Comparison of ENCODE assay signal across 13 cellular contexts in the genomic region with DNA sequence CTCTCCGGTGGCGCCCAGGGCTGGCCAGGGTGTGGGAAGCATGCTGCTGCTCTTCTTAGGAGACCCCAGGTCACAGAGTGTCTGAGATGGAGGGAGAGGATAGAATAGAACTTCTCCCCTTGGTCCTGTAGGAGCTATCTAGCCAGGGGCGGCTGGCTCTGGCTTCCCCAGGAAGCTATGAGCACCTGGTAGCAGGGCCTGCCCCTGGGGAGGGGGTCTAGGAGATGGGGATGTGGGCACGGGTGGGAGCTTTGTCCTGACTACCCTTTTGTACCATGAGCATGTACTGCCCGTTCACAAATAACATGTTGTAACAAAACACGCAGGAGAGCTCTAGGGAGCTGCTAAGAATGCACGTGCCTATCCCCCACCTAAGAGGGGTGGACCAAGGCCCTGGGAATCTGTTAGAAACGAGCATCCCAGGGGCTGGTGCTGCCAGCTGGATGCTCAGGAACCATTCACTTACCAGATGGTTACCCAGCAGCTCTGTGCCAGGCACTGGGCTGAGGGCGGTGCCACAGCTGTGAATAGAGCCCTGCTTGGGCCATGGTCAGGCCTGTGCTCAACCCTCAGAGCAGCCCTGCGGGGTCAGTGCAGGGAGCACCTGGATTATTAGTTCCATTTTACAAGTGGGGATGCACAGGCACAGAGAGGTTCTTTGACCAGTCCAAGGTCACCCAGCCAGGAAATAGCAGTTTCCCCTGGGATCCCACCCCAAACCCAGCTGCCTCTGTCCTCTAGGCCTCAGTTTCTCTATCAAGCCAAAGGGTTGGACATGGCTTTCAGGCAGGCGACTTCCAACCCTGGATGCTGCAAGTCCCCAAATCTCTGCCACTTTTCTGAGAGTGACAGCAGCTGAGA. TPM values are rescaled to one million over a fixed set of nuclear protein-coding genes. Genes with fewer than 3 reads are reported as not detected.
A peak's percentile ranks its signal among the peaks of the same experiment; 100 is the strongest.
DNase-seq lines count a peak whose midpoint lies in the region; ATAC-seq and TF ChIP-seq lines count a peak whose summit lies in the region.
"Had no signal": no experiment of that assay in that cellular context is flagged by ENCODE, and none has a peak within 500 bp of the region (broad histone marks: within the 10 kb centered on the region; RNA-seq: fewer than 3 reads in every experiment).

No MANE protein-coding gene starts in this region.

- no peaks in the 10 kb centered on the region for H3K9me3 Mint-ChIP-seq in activated T-cell treated with anti-CD3 and anti-CD28 coated beads, Interleukin-2, amount 50 U/mL, for 4 hours
- H3K9me3 Mint-ChIP-seq: activated naive CD8-positive, alpha-beta T cell treated with anti-CD3 and anti-CD28 coated beads, Interleukin-2, amount 50 U/mL, for 24 hours had no signal

- no peak for TF ChIP-seq CTCF in AG10803 (conservative IDR thresholded peaks at IDR 0.05; ENCODE audit: low read length)
- no peak for TF ChIP-seq CTCF in IMR-90 (conservative IDR thresholded peaks at IDR 0.05; ENCODE audit: low read depth, low read length)
- no peak for TF ChIP-seq CTCF in osteoblast (IDR thresholded peaks at IDR 0.05; ENCODE audit: extremely low read depth, low read depth, low read length)

- no peak for TF ChIP-seq POLR2A in IMR-90 (IDR thresholded peaks at IDR 0.05; ENCODE audit: low read depth, low read length)

- no TSS peak for BruUV-seq in IMR-90 (replicated peaks; lab: Mats Ljungman, UMichigan)

- 91% methylated on average over 6 of the region's 11 CpGs; no CpG with 5 or more reads in 1 of the 2 experiments for WGBS in IMR-90 (ENCODE audit: extremely low coverage in 2 of 2, insufficient read length in 1 of 2), 2 experiments

- H2BK5ac ChIP-seq in IMR-90 (ENCODE audit: low read depth, low read length, poor library complexity, severe bottlenecking), result peak overlapping the region; percentile 94

- CTCF ChIA-PET in IMR-90 (lab: Yijun Ruan, JAX), result no interaction called here

- peaks cover 15 to 66% of the 10 kb centered on the region in 2 experiments; a peak in 3 of 4 replicates for H3K79me1 ChIP-seq in IMR-90 (ENCODE audit: low read depth in 1 of 2, low read length in 2 of 2)

- H3K9me1 ChIP-seq in IMR-90 (ENCODE audit: insufficient read depth, low read length), result peaks cover 14% of the 10 kb centered on the region

- no peak for ATAC-seq in IMR-90 (ENCODE audit: low read depth)
- no peak for ATAC-seq in HG03565 (IDR thresholded peaks at IDR 0.05; ENCODE audit: unreplicated experiment)
- no peak for ATAC-seq in activated T-cell treated with anti-CD3 and anti-CD28 coated beads, Interleukin-2, amount 50 U/mL, for 4 hours
- ATAC-seq: activated naive CD8-positive, alpha-beta T cell treated with anti-CD3 and anti-CD28 coated beads, Interleukin-2, amount 50 U/mL, for 24 hours; left colon had no signal

- no peak overlapping the region for H3K56ac ChIP-seq in IMR-90 (ENCODE audit: extremely low read depth, insufficient read depth, low read length)

- H3K36me3 Mint-ChIP-seq in activated T-cell treated with anti-CD3 and anti-CD28 coated beads, Interleukin-2, amount 50 U/mL, for 4 hours (ENCODE audit: insufficient read depth), result peaks cover 6% of the 10 kb centered on the region

- peak overlapping the region; percentile 97 for H3K9ac ChIP-seq in IMR-90 (ENCODE audit: low read depth, low read length)

- peak overlapping the region; percentile 4; the same call in 1 of the 2 replicates for H3K14ac ChIP-seq in IMR-90 (replicated peaks; ENCODE audit: low read depth, low read length)

- H3K4me2 ChIP-seq in IMR-90 (ENCODE audit: low read depth, low read length) (peak overlapping the region; percentile 86), osteoblast (ENCODE audit: insufficient read depth, low read length) (peak overlapping the region; percentile 100)

- no peak overlapping the region for H3K23ac ChIP-seq in IMR-90 (ENCODE audit: low read depth, low read length)

- H3K36me3 ChIP-seq in IMR-90 (ENCODE audit: control insufficient read depth, insufficient read depth, low read length) (peaks cover 44% of the 10 kb centered on the region), osteoblast (ENCODE audit: insufficient read depth, low read length) (peaks cover 37% of the 10 kb centered on the region)

- POLR2A ChIA-PET in IMR-90 (lab: Charles Lee; ENCODE audit: unreplicated experiment), result no interaction called here

- no peaks in the 10 kb centered on the region for H3K9me3 ChIP-seq in IMR-90 (ENCODE audit: control insufficient read depth, insufficient read depth, low read length)
- H3K9me3 ChIP-seq in osteoblast (ENCODE audit: low read depth, low read length), result no peaks in the 10 kb centered on the region

- TF ChIP-seq RAD21 in IMR-90 (IDR thresholded peaks at IDR 0.05; ENCODE audit: low read length), result no peak

- H2AK9ac ChIP-seq in IMR-90 (replicated peaks; ENCODE audit: low read depth, low read length, poor library complexity), result peak overlapping the region; percentile 100

- H2BK15ac ChIP-seq in IMR-90 (ENCODE audit: low read depth, low read length), result peak overlapping the region; percentile 12; the same call in 1 of the 3 replicates

- intact Hi-C loops in IMR-90 (cut with micrococcal nuclease), result no loop called here

- H3K4me1 ChIP-seq in IMR-90 (ENCODE audit: control insufficient read depth, insufficient read depth, low read length), result peaks cover 45% of the 10 kb centered on the region
- peaks cover 51% of the 10 kb centered on the region for H3K4me1 ChIP-seq in osteoblast (ENCODE audit: insufficient read depth, low read length)

- peaks cover 41% of the 10 kb centered on the region for H3K79me2 ChIP-seq in osteoblast (ENCODE audit: insufficient read depth, low read length)

- no peak overlapping the region; the same call in 1 of the 2 replicates for H2AK5ac ChIP-seq in IMR-90 (ENCODE audit: low read depth, low read length)

- H3K18ac ChIP-seq in IMR-90 (ENCODE audit: low read depth, low read length), result no peak overlapping the region

- no peak overlapping the region for H4K5ac ChIP-seq in IMR-90 (ENCODE audit: low read depth, low read length)

- H3K27me3 ChIP-seq in IMR-90 (ENCODE audit: control insufficient read depth, insufficient read depth, low read length), result no peaks in the 10 kb centered on the region
- no peaks in the 10 kb centered on the region for H3K27me3 ChIP-seq in osteoblast (ENCODE audit: insufficient read depth, low read length)

- H3K4me3 ChIP-seq in AG10803 (ENCODE audit: low read length), result peak overlapping the region; percentile 98
- H3K4me3 ChIP-seq in IMR-90 (ENCODE audit: insufficient read depth, low read depth, low read length), result no peak overlapping the region; the same call in 1 of the 2 replicates
- peak overlapping the region; percentile 99 for H3K4me3 ChIP-seq in osteoblast (ENCODE audit: insufficient read depth, low read length)

- peaks cover 19% of the 10 kb centered on the region for H3K4me1 Mint-ChIP-seq in activated T-cell treated with anti-CD3 and anti-CD28 coated beads, Interleukin-2, amount 50 U/mL, for 4 hours (ENCODE audit: low read depth)

- dilution Hi-C loops in IMR-90 (cut with HindIII; ENCODE audit: low sequenced_read_pairs, unreplicated experiment), result no loop called here

- peak overlapping the region; percentile 99 for H3K4ac ChIP-seq in IMR-90 (ENCODE audit: low read depth, low read length)

- no peak overlapping the region for H3K4me3 Mint-ChIP-seq in activated T-cell treated with anti-CD3 and anti-CD28 coated beads, Interleukin-2, amount 50 U/mL, for 4 hours

- H2BK20ac ChIP-seq in IMR-90 (ENCODE audit: low read depth, low read length), result no peak overlapping the region

- no peak overlapping the region; the same call in 1 of the 2 replicates for H2BK120ac ChIP-seq in IMR-90 (ENCODE audit: low read depth, low read length)

- H4K20me1 ChIP-seq in IMR-90 (ENCODE audit: insufficient read depth, low read length), result peaks cover 24% of the 10 kb centered on the region; the same call in 1 of the 2 replicates
- peaks cover 30% of the 10 kb centered on the region for H4K20me1 ChIP-seq in osteoblast (ENCODE audit: insufficient read depth, low read length)

- H4K8ac ChIP-seq in IMR-90 (ENCODE audit: low read depth in 2 of 2, low read length in 2 of 2), result peak overlapping the region in 1 of 2 experiments; percentile 94; a peak in 1 of 4 replicates

- in situ Hi-C loops in IMR-90 (cut with MboI; ENCODE audit: low sequenced_read_pairs), result no loop called here

- no peaks in the 10 kb centered on the region for H3K27me3 Mint-ChIP-seq in activated T-cell treated with anti-CD3 and anti-CD28 coated beads, Interleukin-2, amount 50 U/mL, for 4 hours (ENCODE audit: low read depth)
- H3K27me3 Mint-ChIP-seq: activated naive CD8-positive, alpha-beta T cell treated with anti-CD3 and anti-CD28 coated beads, Interleukin-2, amount 50 U/mL, for 24 hours had no signal

- peak overlapping the region; percentile 35; the same call in 1 of the 2 replicates for H4K91ac ChIP-seq in IMR-90 (ENCODE audit: insufficient read depth, low read depth, low read length)

- H3K27ac ChIP-seq in IMR-90 (ENCODE audit: insufficient read depth, low read length), result peak overlapping the region; percentile 98
- peak overlapping the region; percentile 39 for H3K27ac ChIP-seq in cingulate gyrus (ENCODE audit: low read depth, low read length)
- no peak overlapping the region for H3K27ac ChIP-seq in osteoblast (ENCODE audit: low read depth, low read length)

- no peak overlapping the region for H2AFZ ChIP-seq in IMR-90 (replicated peaks; ENCODE audit: low read length, poor library complexity)
- no peak overlapping the region for H2AFZ ChIP-seq in osteoblast (ENCODE audit: low read length)

- no peak for DNase-seq in AG10803 (ENCODE audit: low read depth)
- no peak for DNase-seq in IMR-90
- peak; percentile 69 for DNase-seq in osteoblast (ENCODE audit: insufficient read length, low spot score, missing footprints)
- DNase-seq in hypothalamus (lab: John Stamatoyannopoulos, UW), result no peak
- no peak for DNase-seq in activated T-cell treated with anti-CD3 and anti-CD28 coated beads, Interleukin-2, amount 50 U/mL, for 4 hours
- DNase-seq in stimulated activated CD4-positive, alpha-beta T cell treated with anti-CD3 and anti-CD28 coated beads, Interleukin-4, amount 100 ng/mL, for 1 hour, result no peak
- DNase-seq: activated CD4-positive, alpha-beta T cell treated with anti-CD3 and anti-CD28 coated beads, Interleukin-2, amount 50 U/mL, for 4 hours; activated naive CD8-positive, alpha-beta T cell treated with anti-CD3 and anti-CD28 coated beads, Interleukin-2, amount 50 U/mL, for 24 hours; left colon; NCI-H2081 treated with DMSO at 0.1 percent for 48 hours had no signal

RNA-seq across cellular contexts. Expression of gene SLC39A13, which starts 2.2 kb away (rescaled TPM):
- total RNA-seq in IMR-90 (2012; rRNA removed) (29.2 and 32.4 TPM in 2 replicates), osteoblast (52.5 and 78.9 TPM in 2 replicates)
- 144 and 164 TPM in 2 replicates for polyA plus RNA-seq in IMR-90 (2012; rRNA removed)
- polyA plus RNA-seq in IMR-90 (2012; cell fraction: cytosol; rRNA removed), result 96.1 and 190 TPM in 2 replicates
- 451 and 1,131 TPM in 2 replicates for polyA plus RNA-seq in IMR-90 (2012; cell fraction: nucleus; rRNA removed; ENCODE audit: low replicate concordance)
- 10 to 100 TPM; 18.7 to 20.8 (median 19.5) TPM for total RNA-seq in activated T-cell treated with anti-CD3 and anti-CD28 coated beads, Interleukin-2, amount 50 U/mL, for 4 hours

RNA-seq across cellular contexts. Expression of gene PSMC3, which starts 15.6 kb away (rescaled TPM):
- total RNA-seq in IMR-90 (2012; rRNA removed), result 238 and 484 TPM in 2 replicates
- 253 TPM in 2 replicates for polyA plus RNA-seq in IMR-90 (2012; rRNA removed)
- 146 and 163 TPM in 2 replicates for polyA plus RNA-seq in IMR-90 (2012; cell fraction: cytosol; rRNA removed)
- polyA plus RNA-seq in IMR-90 (2012; cell fraction: nucleus; rRNA removed; ENCODE audit: low replicate concordance), result 79.5 and 128 TPM in 2 replicates
- total RNA-seq in osteoblast, result 121 and 124 TPM in 2 replicates
- total RNA-seq in activated T-cell treated with anti-CD3 and anti-CD28 coated beads, Interleukin-2, amount 50 U/mL, for 4 hours, result 100 to 1,000 TPM; 275 to 300 (median 299) TPM

RNA-seq across cellular contexts. Expression of gene SPI1, which starts 32.3 kb away (rescaled TPM):
- total RNA-seq in IMR-90 (2012; rRNA removed) (not detected in 2 replicates), osteoblast (not detected in 2 replicates)
- polyA plus RNA-seq in IMR-90 (2012; rRNA removed), result not detected in 2 replicates
- polyA plus RNA-seq in IMR-90 (2012; cell fraction: cytosol; rRNA removed), result 0.03 TPM in 1 of 2 replicates, not detected in the other
- not detected in 2 replicates for polyA plus RNA-seq in IMR-90 (2012; cell fraction: nucleus; rRNA removed; ENCODE audit: low replicate concordance)
- 1 to 10 TPM in 2 of 3 donors, under 1 TPM in 1; 0.74 to 2.3 (median 1.1) TPM for total RNA-seq in activated T-cell treated with anti-CD3 and anti-CD28 coated beads, Interleukin-2, amount 50 U/mL, for 4 hours
- total RNA-seq: pulmonary artery endothelial cell had no signal

RNA-seq across cellular contexts. Expression of gene RAPSN, which starts 38.3 kb away (rescaled TPM):
- total RNA-seq in IMR-90 (2012; rRNA removed) (not detected in 2 replicates), osteoblast (0.29 and 0.36 TPM in 2 replicates)
- polyA plus RNA-seq in IMR-90 (2012; rRNA removed), result 0.03 and 0.09 TPM in 2 replicates
- 0.03 and 0.08 TPM in 2 replicates for polyA plus RNA-seq in IMR-90 (2012; cell fraction: cytosol; rRNA removed)
- 0.19 and 0.51 TPM in 2 replicates for polyA plus RNA-seq in IMR-90 (2012; cell fraction: nucleus; rRNA removed; ENCODE audit: low replicate concordance)
- total RNA-seq in activated T-cell treated with anti-CD3 and anti-CD28 coated beads, Interleukin-2, amount 50 U/mL, for 4 hours, result under 1 TPM; 0.46 to 0.53 (median 0.52) TPM

RNA-seq across cellular contexts. Expression of gene MYBPC3, which starts 58.1 kb away (rescaled TPM):
- total RNA-seq in IMR-90 (2012; rRNA removed) (not detected in 2 replicates), osteoblast (not detected in 2 replicates)
- not detected in 2 replicates for polyA plus RNA-seq in IMR-90 (2012; rRNA removed)
- not detected in 2 replicates for polyA plus RNA-seq in IMR-90 (2012; cell fraction: cytosol; rRNA removed)
- polyA plus RNA-seq in IMR-90 (2012; cell fraction: nucleus; rRNA removed; ENCODE audit: low replicate concordance), result not detected in 2 replicates
- total RNA-seq in activated T-cell treated with anti-CD3 and anti-CD28 coated beads, Interleukin-2, amount 50 U/mL, for 4 hours, result not detected
- total RNA-seq: left colon, pulmonary artery endothelial cell had no signal
